8 cellular contexts compared by ENCODE assay signal in the genomic region with DNA sequence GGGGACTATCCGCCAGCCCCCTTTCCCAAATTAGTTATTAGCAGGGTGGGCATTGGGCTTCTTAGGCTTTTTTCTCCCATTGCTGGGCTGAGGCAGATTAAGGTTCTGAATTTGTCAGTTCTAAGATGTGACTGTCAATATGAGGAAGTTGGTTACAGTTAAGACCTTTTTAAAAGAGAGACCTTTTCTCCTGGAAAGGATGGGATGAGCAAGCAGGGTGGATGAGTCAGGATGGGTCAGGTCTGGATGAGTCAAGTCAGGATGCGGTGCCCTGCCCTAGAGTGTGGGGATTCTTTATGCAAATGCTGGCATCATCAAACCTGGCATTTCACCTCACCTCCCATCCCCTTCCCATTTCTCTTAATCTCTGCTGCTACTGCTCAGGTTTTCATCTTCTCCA. TPM values are rescaled to one million over a fixed set of nuclear protein-coding genes. Genes with fewer than 3 reads are reported as not detected.
DNase-seq lines count a peak whose midpoint lies in the region; ATAC-seq and TF ChIP-seq lines count a peak whose summit lies in the region.

No MANE protein-coding gene starts in this region.

- in situ Hi-C loops in astrocyte of the cerebellum (cut with HindIII; ENCODE audit: low sequenced_read_pairs) = no loop called here

- H3K36me3 ChIP-seq in NT2/D1 (ENCODE audit: insufficient read depth, insufficient read length, low read length) = peaks cover 64% of the 10 kb centered on the region
- peaks cover 47% of the 10 kb centered on the region for H3K36me3 ChIP-seq in mesodermal cell (ENCODE audit: control insufficient read depth, insufficient read depth, low read length)
- H3K36me3 ChIP-seq in upper lobe of right lung = peaks cover 25% of the 10 kb centered on the region

- DNase-seq in NT2/D1 (ENCODE audit: low read depth, low spot score) (no peak), astrocyte of the cerebellum (ENCODE audit: low read depth) (peak; percentile 23), upper lobe of right lung (no peak), GDM1 (lab: John Stamatoyannopoulos, UW) (no peak), cerebellum (ENCODE audit: low spot score) (no peak)

- TF ChIP-seq CTCF in astrocyte of the cerebellum (IDR thresholded peaks at IDR 0.05; ENCODE audit: low read depth, low read length, missing control alignments) = no peak
- TF ChIP-seq CTCF in upper lobe of right lung (IDR thresholded peaks at IDR 0.05) = no peak

- no peaks in the 10 kb centered on the region for H3K9me3 ChIP-seq in NT2/D1 (ENCODE audit: insufficient read depth, low read length)
- H3K9me3 ChIP-seq in mesodermal cell (ENCODE audit: control insufficient read depth, low read length) = no peaks in the 10 kb centered on the region
- H3K9me3 ChIP-seq in upper lobe of right lung = no peaks in the 10 kb centered on the region

- intact Hi-C loops in upper lobe of right lung (cut with DNase I) = no loop called here

- ATAC-seq in upper lobe of right lung = no peak
- ATAC-seq in GM18909 (IDR thresholded peaks at IDR 0.05; ENCODE audit: poor library complexity, unreplicated experiment) = no peak

- H3K4me3 ChIP-seq in GM08714 (ENCODE audit: low read length) (peak overlapping the region; percentile 94), NT2/D1 (ENCODE audit: insufficient read length, low read depth) (peak overlapping the region; percentile 70), astrocyte of the cerebellum (ENCODE audit: low read depth, low read length) (peak overlapping the region; percentile 62), mesodermal cell (ENCODE audit: extremely low read depth, insufficient read depth, low read length, poor library complexity, severe bottlenecking) (peak overlapping the region; percentile 95), upper lobe of right lung (peak overlapping the region; percentile 100)

- H3K27ac ChIP-seq in mesodermal cell (ENCODE audit: low read depth, low read length, severe bottlenecking) (peak overlapping the region; percentile 55), upper lobe of right lung (peak overlapping the region; percentile 98)

- peaks cover 16% of the 10 kb centered on the region for H3K4me1 ChIP-seq in NT2/D1 (ENCODE audit: insufficient read depth, insufficient read length)
- peaks cover 22% of the 10 kb centered on the region for H3K4me1 ChIP-seq in mesodermal cell (ENCODE audit: control insufficient read depth, insufficient read depth, low read length, poor library complexity, severe bottlenecking)
- peaks cover 59% of the 10 kb centered on the region for H3K4me1 ChIP-seq in upper lobe of right lung

- H3K27me3 ChIP-seq in NT2/D1 (ENCODE audit: insufficient read depth, insufficient read length) (no peaks in the 10 kb centered on the region), upper lobe of right lung (no peaks in the 10 kb centered on the region)

- H3K9ac ChIP-seq in NT2/D1 (ENCODE audit: insufficient read length, low read depth) = peak overlapping the region; percentile 92

- no CpG with 5 or more reads among the region's 2 CpGs for WGBS in mesodermal cell (ENCODE audit: insufficient coverage in 2 of 2), 2 experiments

RNA-seq across cellular contexts. Expression of gene AEN, which starts 1.9 kb away (rescaled TPM):
- polyA plus RNA-seq in mesodermal cell (2013, experiment 1 of 2) = 54.5 TPM
- polyA plus RNA-seq in mesodermal cell (2013, experiment 2 of 2) = 47.7 TPM
- 34.6 TPM for total RNA-seq in upper lobe of right lung
- total RNA-seq in cerebellum = 4.4 TPM

RNA-seq across cellular contexts. Expression of gene ISG20, which starts 15.8 kb away (rescaled TPM):
- 1.5 TPM for polyA plus RNA-seq in mesodermal cell (2013, experiment 1 of 2)
- polyA plus RNA-seq in mesodermal cell (2013, experiment 2 of 2) = 1.6 TPM
- total RNA-seq in upper lobe of right lung = 34.9 TPM
- 0.18 TPM for total RNA-seq in cerebellum

Comparison
In these comparisons a context has a peak if more than half of its experiments do, and no peak if none do; other contexts are left out.
1. RNA of gene ISG20, which starts 15.8 kb away (total RNA-seq): 34.9 TPM in upper lobe of right lung (single experiment); 0.18 TPM in cerebellum (single experiment); every median in the first group is over 10 times any median in the second.
2. Peak in every context shown above with its lines, with median percentiles within 50 percentile points of each other: H3K4me3 ChIP-seq.